In genomic region chrX:107710617-107711391, GRCh38 we compare ENCODE assay signal across 8 cellular contexts.
DNase-seq lines count a peak whose midpoint lies in the region; ATAC-seq and TF ChIP-seq lines count a peak whose summit lies in the region.

No MANE protein-coding gene starts in this region.

- no peak for TF ChIP-seq CTCF in HFFc6 (IDR thresholded peaks at IDR 0.05)

- DNase-seq in HFFc6, result peak; percentile 97
- DNase-seq in M059J (ENCODE audit: low read depth), result peak; percentile 98
- peak; percentile 39 for DNase-seq in activated T-cell treated with anti-CD3 and anti-CD28 coated beads for 24 hours (ENCODE audit: low read depth)
- peak; percentile 85 for DNase-seq in fibroblast of peridontal ligament (ENCODE audit: extremely low read depth)
- DNase-seq in non-pigmented ciliary epithelial cell (ENCODE audit: low read depth), result peak; percentile 86
- no peak for DNase-seq in cerebellar cortex (ENCODE audit: low spot score)
- DNase-seq in NCI-H82 treated with DMSO at 0.1 percent for 48 hours (lab: John Stamatoyannopoulos, UW; ENCODE audit: unreplicated experiment), result no peak

- peak overlapping the region; percentile 98 for H3K27ac Mint-ChIP-seq in HFFc6

- peak overlapping the region; percentile 75 for H3K4me3 Mint-ChIP-seq in HFFc6

- ATAC-seq in GM18508 (IDR thresholded peaks at IDR 0.05; ENCODE audit: insufficient read depth, unreplicated experiment), result peak; percentile 91

- H3K36me3 Mint-ChIP-seq in HFFc6 (ENCODE audit: low read depth), result no peaks in the 10 kb centered on the region

- H3K9me3 Mint-ChIP-seq in HFFc6, result no peaks in the 10 kb centered on the region

- peaks cover 4% of the 10 kb centered on the region for H3K27me3 Mint-ChIP-seq in HFFc6 (ENCODE audit: insufficient read depth)

- H3K4me1 Mint-ChIP-seq in HFFc6 (ENCODE audit: low read depth), result peaks cover 35% of the 10 kb centered on the region

Comparison
In these comparisons a context has a peak if more than half of its experiments do, and no peak if none do; other contexts are left out.
1. DNase-seq: peak in HFFc6 (single experiment), M059J (single experiment), activated T-cell treated with anti-CD3 and anti-CD28 coated beads for 24 hours (single experiment), fibroblast of peridontal ligament (single experiment) and non-pigmented ciliary epithelial cell (single experiment); none in cerebellar cortex (single experiment) and NCI-H82 treated with DMSO at 0.1 percent for 48 hours (single experiment).